ENCODE assay signal across 8 cellular contexts in the genomic region with DNA sequence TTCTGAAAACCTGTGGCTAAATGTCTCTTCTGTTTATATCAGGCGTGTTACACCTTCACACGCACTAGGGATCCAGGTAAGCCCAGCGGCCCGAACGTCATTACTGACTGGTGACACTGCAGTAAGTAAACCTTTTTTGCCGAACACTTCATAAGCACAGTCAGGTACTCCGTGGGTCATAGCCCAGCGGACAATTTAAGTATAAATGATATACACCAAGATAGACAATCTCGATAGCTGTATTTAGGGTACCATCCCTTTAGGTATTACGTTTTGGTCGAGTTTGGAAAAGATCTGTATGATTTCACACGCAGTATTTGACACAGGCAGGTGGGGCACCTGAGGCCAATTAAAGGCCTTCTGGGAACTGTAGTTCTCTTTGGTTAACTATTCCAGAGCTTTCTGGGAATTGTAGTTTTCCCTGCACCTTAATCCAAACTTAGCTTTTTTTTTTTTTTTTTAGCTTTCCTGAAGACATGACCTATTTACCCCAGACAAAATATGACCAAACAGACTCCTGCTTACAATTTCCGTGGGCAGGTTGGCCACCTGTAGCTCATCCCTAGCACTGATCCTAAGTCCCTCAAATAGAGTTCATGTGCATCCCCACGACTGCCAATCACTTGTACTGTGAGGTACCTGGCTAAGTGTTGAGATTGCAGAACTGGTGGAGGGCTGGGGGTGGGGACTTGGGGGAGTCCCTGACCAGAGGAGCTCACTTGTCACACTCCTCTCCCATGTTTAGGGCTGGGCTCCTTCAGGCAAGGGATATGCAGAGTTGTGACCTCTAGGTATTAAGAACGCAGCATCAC. TPM values are rescaled to one million over a fixed set of nuclear protein-coding genes. Genes with fewer than 3 reads are reported as not detected.
DNase-seq lines count a peak whose midpoint lies in the region; ATAC-seq and TF ChIP-seq lines count a peak whose summit lies in the region.

No MANE protein-coding gene starts in this region.

- H3K27ac Mint-ChIP-seq in Caco-2 (ENCODE audit: unreplicated experiment) (peak overlapping the region; percentile 91), progenitor cell of endocrine pancreas (peak overlapping the region; percentile 97)
- peak overlapping the region; percentile 97 for H3K27ac Mint-ChIP-seq in activated naive CD8-positive, alpha-beta T cell treated with anti-CD3 and anti-CD28 coated beads for 36 hours

- H3K9me3 ChIP-seq in Caco-2 (no peaks in the 10 kb centered on the region), OCI-LY1 (ENCODE audit: low read length) (no peaks in the 10 kb centered on the region), left ventricle myocardium inferior (replicated peaks) (no peaks in the 10 kb centered on the region)

- no peaks in the 10 kb centered on the region for H3K9me3 Mint-ChIP-seq in Caco-2 (ENCODE audit: unreplicated experiment)
- H3K9me3 Mint-ChIP-seq in activated naive CD8-positive, alpha-beta T cell treated with anti-CD3 and anti-CD28 coated beads for 36 hours: no peaks in the 10 kb centered on the region
- H3K9me3 Mint-ChIP-seq in progenitor cell of endocrine pancreas (ENCODE audit: low read depth): no peaks in the 10 kb centered on the region

- peak overlapping the region; percentile 81 for H3K27ac ChIP-seq in OCI-LY1 (ENCODE audit: low read depth, low read length, poor library complexity, severe bottlenecking)
- H3K27ac ChIP-seq in left ventricle myocardium inferior (replicated peaks): peak overlapping the region; percentile 92

- CTCF ChIA-PET in Caco-2 (lab: Charles Lee): interaction anchor here (0.6 to 3.2 kb wide), 8 partner anchors 11 to 158 kb away, joined by 3 to 24 read pairs (median 4); a partner anchor contains a TSS

- peak overlapping the region; percentile 86 for H3K9ac ChIP-seq in OCI-LY1 (ENCODE audit: low read length)

- H3K79me2 ChIP-seq in OCI-LY1 (ENCODE audit: insufficient read depth, low read length): no peaks in the 10 kb centered on the region

- no peak for ATAC-seq in HG03342 (IDR thresholded peaks at IDR 0.05; ENCODE audit: unreplicated experiment)

- intact Hi-C loops in Caco-2 (cut with micrococcal nuclease; ENCODE audit: unreplicated experiment) (loop anchor here (1.0 kb wide), 1 partner anchor 54 kb away; no protein-coding TSS in a partner anchor), left ventricle myocardium inferior (cut with micrococcal nuclease) (no loop called here)

- TF ChIP-seq CTCF in Caco-2 (IDR thresholded peaks at IDR 0.05; ENCODE audit: insufficient read depth in 1 of 2, low read depth in 1 of 2, low read length in 1 of 2, severe bottlenecking in 1 of 2, unreplicated experiment in 1 of 2) (no peak), OCI-LY1 (IDR thresholded peaks at IDR 0.05; ENCODE audit: low read length) (no peak), left ventricle myocardium inferior (IDR thresholded peaks at IDR 0.05; ENCODE audit: borderline replicate concordance) (no peak), progenitor cell of endocrine pancreas (IDR thresholded peaks at IDR 0.05; ENCODE audit: unreplicated experiment) (no peak)

- H4K20me1 ChIP-seq in OCI-LY1 (ENCODE audit: insufficient read depth, low read length): no peaks in the 10 kb centered on the region

- H3K36me3 ChIP-seq in Caco-2 (ENCODE audit: control insufficient read depth, insufficient read depth, low read length): no peaks in the 10 kb centered on the region; the same call in none of the 2 replicates
- H3K36me3 ChIP-seq in OCI-LY1 (ENCODE audit: insufficient read depth, low read length): peaks cover 17% of the 10 kb centered on the region; the same call in 1 of the 2 replicates
- peaks cover 15% of the 10 kb centered on the region for H3K36me3 ChIP-seq in left ventricle myocardium inferior

- peak in 1 of 2 experiments; percentile 49 for DNase-seq in Caco-2
- peak; percentile 33 for DNase-seq in HS-27A (ENCODE audit: low read depth)
- peak; percentile 31 for DNase-seq in activated naive CD8-positive, alpha-beta T cell treated with anti-CD3 and anti-CD28 coated beads for 36 hours
- DNase-seq in left ventricle myocardium inferior: no peak
- no peak for DNase-seq in progenitor cell of endocrine pancreas (ENCODE audit: low spot score, unreplicated experiment)
- DNase-seq in dedifferentiated amniotic fluid mesenchymal stem cell (ENCODE audit: extremely low spot score): no peak

- H3K27me3 Mint-ChIP-seq in Caco-2 (ENCODE audit: insufficient read depth, unreplicated experiment) (no peaks in the 10 kb centered on the region), progenitor cell of endocrine pancreas (no peaks in the 10 kb centered on the region)
- H3K27me3 Mint-ChIP-seq in activated naive CD8-positive, alpha-beta T cell treated with anti-CD3 and anti-CD28 coated beads for 36 hours: peaks cover 6% of the 10 kb centered on the region

- H3K4me3 ChIP-seq in Caco-2 (ENCODE audit: low read depth, low read length) (peak overlapping the region; percentile 97), OCI-LY1 (ENCODE audit: low read depth, low read length, poor library complexity, severe bottlenecking) (peak overlapping the region; percentile 69), left ventricle myocardium inferior (peak overlapping the region; percentile 93)

- no TSS peak for BruUV-seq in Caco-2 (replicated peaks; lab: Mats Ljungman, UMichigan)

- no peak overlapping the region for H2AFZ ChIP-seq in OCI-LY1 (ENCODE audit: low read length)

- POLR2A ChIA-PET in Caco-2 (lab: Charles Lee): interaction anchor here (0.6 to 2.0 kb wide), 9 partner anchors 25 to 400 kb away, joined by 3 to 19 read pairs (median 6); a partner anchor contains a TSS

- H3K4me3 Mint-ChIP-seq in Caco-2 (ENCODE audit: unreplicated experiment) (peak overlapping the region; percentile 96), progenitor cell of endocrine pancreas (ENCODE audit: low read depth) (peak overlapping the region; percentile 94)
- peak overlapping the region; percentile 97 for H3K4me3 Mint-ChIP-seq in activated naive CD8-positive, alpha-beta T cell treated with anti-CD3 and anti-CD28 coated beads for 36 hours

- H3K4me1 ChIP-seq in Caco-2: peaks cover 17% of the 10 kb centered on the region
- peaks cover 46% of the 10 kb centered on the region for H3K4me1 ChIP-seq in OCI-LY1 (ENCODE audit: insufficient read depth, low read length, severe bottlenecking)
- H3K4me1 ChIP-seq in left ventricle myocardium inferior: peaks cover 60% of the 10 kb centered on the region

- no peaks in the 10 kb centered on the region for H3K27me3 ChIP-seq in Caco-2 (replicated peaks; ENCODE audit: control insufficient read depth, insufficient read depth, low read length)
- no peaks in the 10 kb centered on the region for H3K27me3 ChIP-seq in OCI-LY1 (ENCODE audit: insufficient read depth, low read length)
- H3K27me3 ChIP-seq in left ventricle myocardium inferior (ENCODE audit: low read depth): no peaks in the 10 kb centered on the region

- H3K9me2 ChIP-seq in OCI-LY1 (ENCODE audit: low read depth, low read length): no peaks in the 10 kb centered on the region

- no peaks in the 10 kb centered on the region for H3F3A ChIP-seq in OCI-LY1 (ENCODE audit: insufficient read depth, low read length)

- H3K4me2 ChIP-seq in OCI-LY1 (ENCODE audit: low read length): peak overlapping the region; percentile 68

- H3K36me3 Mint-ChIP-seq in Caco-2 (ENCODE audit: insufficient read depth, unreplicated experiment): peaks cover 50% of the 10 kb centered on the region
- H3K36me3 Mint-ChIP-seq in activated naive CD8-positive, alpha-beta T cell treated with anti-CD3 and anti-CD28 coated beads for 36 hours: peaks cover 11% of the 10 kb centered on the region
- H3K36me3 Mint-ChIP-seq in progenitor cell of endocrine pancreas (ENCODE audit: insufficient read depth): peaks cover 11% of the 10 kb centered on the region

- H3K4me1 Mint-ChIP-seq in Caco-2 (ENCODE audit: low read depth, unreplicated experiment) (peaks cover 20% of the 10 kb centered on the region), progenitor cell of endocrine pancreas (ENCODE audit: low read depth) (peaks cover 26% of the 10 kb centered on the region)
- H3K4me1 Mint-ChIP-seq in activated naive CD8-positive, alpha-beta T cell treated with anti-CD3 and anti-CD28 coated beads for 36 hours: peaks cover 32% of the 10 kb centered on the region

RNA-seq across cellular contexts. Expression of a gene that starts 0.9 kb away (rescaled TPM):
- total RNA-seq in Caco-2 (2022) (64.3 and 65.7 TPM in 2 replicates), left ventricle myocardium inferior (15.6 TPM), progenitor cell of endocrine pancreas (161 and 175 TPM in 2 replicates)
- total RNA-seq in activated naive CD8-positive, alpha-beta T cell treated with anti-CD3 and anti-CD28 coated beads for 36 hours: 10 to 100 TPM; 63.4 to 64.0 TPM

RNA-seq across cellular contexts. Expression of a gene that starts 3.5 kb away (rescaled TPM):
- total RNA-seq in Caco-2 (2022): 9.6 and 11.7 TPM in 2 replicates
- 1 to 10 TPM; 3.1 to 3.2 TPM for total RNA-seq in activated naive CD8-positive, alpha-beta T cell treated with anti-CD3 and anti-CD28 coated beads for 36 hours
- 3.5 TPM for total RNA-seq in left ventricle myocardium inferior
- 47.1 and 55.5 TPM in 2 replicates for total RNA-seq in progenitor cell of endocrine pancreas

RNA-seq across cellular contexts. Expression of a gene that starts 19.6 kb away (rescaled TPM):
- 0.57 TPM in 1 of 2 replicates, not detected in the other for total RNA-seq in Caco-2 (2022)
- total RNA-seq in activated naive CD8-positive, alpha-beta T cell treated with anti-CD3 and anti-CD28 coated beads for 36 hours: under 1 TPM in 1 of 2 experiments, not detected in 1; 0.30 TPM
- 0.08 TPM for total RNA-seq in left ventricle myocardium inferior
- 17.5 and 19.1 TPM in 2 replicates for total RNA-seq in progenitor cell of endocrine pancreas

RNA-seq across cellular contexts. Expression of a gene that starts 29.1 kb away (rescaled TPM):
- total RNA-seq in Caco-2 (2022) (4.8 and 4.9 TPM in 2 replicates), left ventricle myocardium inferior (9.7 TPM), progenitor cell of endocrine pancreas (0.47 and 0.65 TPM in 2 replicates)
- total RNA-seq in activated naive CD8-positive, alpha-beta T cell treated with anti-CD3 and anti-CD28 coated beads for 36 hours: 1 to 10 TPM in 1 of 2 experiments, under 1 TPM in 1; 0.42 to 1.6 TPM

RNA-seq across cellular contexts. Expression of a gene that starts 35.8 kb away (rescaled TPM):
- total RNA-seq in Caco-2 (2022): 173 and 176 TPM in 2 replicates
- 10 to 100 TPM; 12.4 to 12.9 TPM for total RNA-seq in activated naive CD8-positive, alpha-beta T cell treated with anti-CD3 and anti-CD28 coated beads for 36 hours
- total RNA-seq in left ventricle myocardium inferior: 26.0 TPM
- 52.4 and 57.4 TPM in 2 replicates for total RNA-seq in progenitor cell of endocrine pancreas

Comparison
In these comparisons a context has a peak if more than half of its experiments do, and no peak if none do; other contexts are left out.
1. DNase-seq: peak in HS-27A (single experiment) and activated naive CD8-positive, alpha-beta T cell treated with anti-CD3 and anti-CD28 coated beads for 36 hours (single experiment); none in left ventricle myocardium inferior (single experiment), progenitor cell of endocrine pancreas (single experiment) and dedifferentiated amniotic fluid mesenchymal stem cell (single experiment).
2. RNA of a gene that starts 19.6 kb away (total RNA-seq): 17.5 to 19.1 TPM in progenitor cell of endocrine pancreas; 0.57 TPM in Caco-2, 0.30 TPM in activated naive CD8-positive, alpha-beta T cell treated with anti-CD3 and anti-CD28 coated beads for 36 hours and 0.08 TPM in left ventricle myocardium inferior (single experiment); every median in the first group is over 10 times any median in the second.
3. Peak in every context shown above with its lines, with median percentiles within 50 percentile points of each other: H3K4me3 ChIP-seq, H3K27ac Mint-ChIP-seq and H3K4me3 Mint-ChIP-seq.